8 cellular contexts compared by ENCODE assay signal in the genomic region with DNA sequence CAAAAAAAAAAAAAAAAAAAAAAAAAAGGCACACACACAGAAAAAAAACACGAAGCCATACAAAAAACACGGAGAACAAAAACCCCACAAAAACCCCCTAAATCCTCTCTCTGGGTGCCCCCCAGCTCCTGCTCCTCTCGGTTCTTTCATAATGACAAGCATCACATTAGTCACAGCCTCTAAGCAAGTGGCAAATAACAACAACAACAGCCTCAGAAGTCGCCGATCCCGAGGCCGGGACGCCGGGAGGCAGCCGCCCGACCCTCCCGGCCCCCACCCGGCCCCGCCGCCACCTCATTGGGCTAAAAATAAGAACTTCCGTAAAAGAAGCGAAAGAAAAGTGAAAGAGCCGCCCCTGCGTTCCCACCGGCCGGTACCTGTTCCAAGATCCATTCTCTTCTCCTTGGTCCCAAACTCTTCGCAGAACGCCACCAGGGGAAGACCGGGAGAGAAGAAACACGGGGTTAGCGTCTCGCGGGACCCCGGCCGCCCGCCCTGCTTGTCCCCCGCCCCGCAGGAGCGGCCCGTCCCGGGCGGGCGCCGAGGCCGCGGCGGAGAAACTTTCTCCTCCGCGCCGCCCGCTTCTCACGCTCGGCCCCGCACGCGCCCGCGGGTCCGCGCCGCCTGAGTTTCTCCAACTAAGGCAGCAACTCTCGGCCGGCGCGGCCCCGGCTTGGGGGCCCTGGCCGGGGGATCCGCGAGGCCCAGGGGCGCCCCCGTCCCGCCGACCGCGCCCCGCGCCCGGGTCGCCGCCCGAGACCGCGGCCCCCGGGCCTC.
DNase-seq lines count a peak whose midpoint lies in the region; TF ChIP-seq lines count a peak whose summit lies in the region.

No MANE protein-coding gene starts in this region.

- no peaks in the 10 kb centered on the region for H4K20me1 ChIP-seq in OCI-LY7 (ENCODE audit: insufficient read depth, low read length)

- H3K4me3 ChIP-seq in HEK293 (ENCODE audit: low read depth, low read length) (peak overlapping the region; percentile 57), OCI-LY7 (ENCODE audit: low read depth, low read length, poor library complexity, severe bottlenecking) (peak overlapping the region; percentile 75), right atrium auricular region (peak overlapping the region; percentile 56 to 81), skeletal muscle satellite cell (ENCODE audit: low read length) (peak overlapping the region; percentile 75)

- POLR2A ChIA-PET in HEK293 (lab: Yijun Ruan, JAX) (interaction anchor here (0.7 kb wide), 2 partner anchors 365 to 901 kb away, joined by 3 to 5 read pairs; no protein-coding TSS in a partner anchor), OCI-LY7 (lab: Charles Lee) (no interaction called here)

- CTCF ChIA-PET in HEK293 (lab: Yijun Ruan, JAX) (interaction anchor here (0.9 to 1.5 kb wide), 5 partner anchors 12 to 176 kb away, joined by 3 to 5 read pairs (median 4); no protein-coding TSS in a partner anchor), OCI-LY7 (lab: Charles Lee; ENCODE audit: unreplicated experiment) (no interaction called here)

- peak overlapping the region; percentile 47 for H3K9ac ChIP-seq in skeletal muscle satellite cell (ENCODE audit: low read depth, low read length)

- H3K36me3 ChIP-seq in HEK293 (ENCODE audit: control insufficient read depth in 2 of 2, insufficient read depth in 1 of 2, low read length in 2 of 2) (no peaks in the 10 kb centered on the region), OCI-LY7 (ENCODE audit: insufficient read depth, low read length) (no peaks in the 10 kb centered on the region), right atrium auricular region (no peaks in the 10 kb centered on the region), skeletal muscle satellite cell (ENCODE audit: insufficient read depth, low read length) (no peaks in the 10 kb centered on the region)

- no peaks in the 10 kb centered on the region for H3K79me2 ChIP-seq in OCI-LY7 (ENCODE audit: insufficient read depth, low read depth, low read length)

- H3K4me1 ChIP-seq in HEK293 (ENCODE audit: control insufficient read depth, insufficient read depth, low read length), result peaks cover 3% of the 10 kb centered on the region; the same call in 1 of the 2 replicates
- peaks cover 9% of the 10 kb centered on the region for H3K4me1 ChIP-seq in OCI-LY7 (ENCODE audit: insufficient read depth, low read length, poor library complexity, severe bottlenecking)
- peaks cover 0 to 70% of the 10 kb centered on the region in 2 donors for H3K4me1 ChIP-seq in right atrium auricular region
- H3K4me1 ChIP-seq in skeletal muscle satellite cell (ENCODE audit: control insufficient read depth, insufficient read depth, low read length), result peaks cover 4% of the 10 kb centered on the region

- H3K4me2 ChIP-seq in OCI-LY7 (ENCODE audit: low read length) (peak overlapping the region; percentile 72), skeletal muscle satellite cell (ENCODE audit: low read length) (peak overlapping the region; percentile 97)

- intact Hi-C loops in OCI-LY7 (cut with micrococcal nuclease; ENCODE audit: unreplicated experiment), result loop anchor here (2.0 to 5.0 kb wide), 2 partner anchors 173 to 196 kb away; no protein-coding TSS in a partner anchor

- TF ChIP-seq CTCF in HEK293 (tag by site-specific recombination; IDR thresholded peaks at IDR 0.05) (no peak), OCI-LY7 (conservative IDR thresholded peaks at IDR 0.05; ENCODE audit: low read length) (no peak), right atrium auricular region (IDR thresholded peaks at IDR 0.05) (no peak)

- BruUV-seq in OCI-LY7 (replicated peaks; lab: Mats Ljungman, UMichigan), result no TSS peak

- peak overlapping the region; percentile 89 for H2AFZ ChIP-seq in OCI-LY7 (ENCODE audit: low read length)

- peak overlapping the region; percentile 41; the same call in 1 of the 2 replicates for H3K27ac ChIP-seq in HEK293 (ENCODE audit: extremely low read depth, low read depth, low read length)
- no peak overlapping the region for H3K27ac ChIP-seq in OCI-LY7 (ENCODE audit: low read depth, low read length, poor library complexity, severe bottlenecking)
- H3K27ac ChIP-seq in right atrium auricular region, result peak overlapping the region; percentile 89 to 90

- H3K9me3 ChIP-seq in HEK293 (ENCODE audit: control insufficient read depth, insufficient read depth, low read depth, low read length) (no peaks in the 10 kb centered on the region), OCI-LY7 (ENCODE audit: low read length) (no peaks in the 10 kb centered on the region), right atrium auricular region (no peaks in the 10 kb centered on the region), skeletal muscle satellite cell (replicated peaks; ENCODE audit: low read length) (no peaks in the 10 kb centered on the region)

- no peaks in the 10 kb centered on the region for H3K9me2 ChIP-seq in OCI-LY7 (ENCODE audit: insufficient read depth, low read length)

- DNase-seq in Daoy (ENCODE audit: low read depth) (peak; percentile 49), OCI-LY7 (ENCODE audit: low spot score) (peak; percentile 61), right atrium auricular region (ENCODE audit: low spot score) (no peak), islet precursor cell (no peak), T1000 (lab: John Stamatoyannopoulos, UW) (no peak)
- DNase-seq in activated T-helper 9 cell treated with anti-CD3 and anti-CD28 coated beads, Interleukin-2, amount 50 U/mL, for 16 hours (ENCODE audit: low read depth), result peak; percentile 33

- H3K27me3 ChIP-seq in right atrium auricular region, result no peaks in the 10 kb centered on the region
- H3K27me3 ChIP-seq in skeletal muscle satellite cell (ENCODE audit: control insufficient read depth, insufficient read depth, low read length), result peaks cover 29% of the 10 kb centered on the region

TF ChIP-seq in HEK293, 187 proteins besides CTCF, POLR2A, EP300 and RAD21 (continues in another document):
- TF ChIP-seq ZNF639 (tag by site-specific recombination; IDR thresholded peaks at IDR 0.05) (no peak), SCRT1 (tag by site-specific recombination; IDR thresholded peaks at IDR 0.05; ENCODE audit: borderline replicate concordance) (no peak), TCF7L2 (IDR thresholded peaks at IDR 0.05; ENCODE audit: borderline replicate concordance, low read depth, low read length) (peak; percentile 40; the same call in 1 of the 2 replicates), ZNF529 (tag by site-specific recombination; IDR thresholded peaks at IDR 0.05; ENCODE audit: insufficient replicate concordance) (no peak), ZNF280D (tag by site-specific recombination; IDR thresholded peaks at IDR 0.05) (no peak), PATZ1 (tag by site-specific recombination; IDR thresholded peaks at IDR 0.05) (peak; percentile 69), ZNF654 (tag by site-specific recombination; IDR thresholded peaks at IDR 0.05; ENCODE audit: low read depth) (no peak), ZNF16 (tag by site-specific recombination; IDR thresholded peaks at IDR 0.05; ENCODE audit: low read depth) (no peak)

Comparison
In these comparisons a context has a peak if more than half of its experiments do, and no peak if none do; other contexts are left out.
1. DNase-seq: peak in Daoy (single experiment), OCI-LY7 (single experiment) and activated T-helper 9 cell treated with anti-CD3 and anti-CD28 coated beads, Interleukin-2, amount 50 U/mL, for 16 hours (single experiment); none in right atrium auricular region (single experiment), islet precursor cell (single experiment) and T1000 (single experiment).
2. Peak in every context shown above with its lines, with median percentiles within 50 percentile points of each other: H3K4me3 ChIP-seq.